In genomic region chr14:79280400-79280670, GRCh38 we compare ENCODE assay signal across 11 cellular contexts.
DNase-seq lines count a peak whose midpoint lies in the region; ATAC-seq, FAIRE-seq and TF ChIP-seq lines count a peak whose summit lies in the region.
"Had no signal": no experiment of that assay in that cellular context is flagged by ENCODE, and none has a peak within 500 bp of the region (broad histone marks: within the 10 kb centered on the region; RNA-seq: fewer than 3 reads in every experiment).

No MANE protein-coding gene starts in this region.

- H3K4me3 ChIP-seq in A549 (peak overlapping the region; percentile 59), fibroblast of villous mesenchyme (ENCODE audit: low read depth, low read length) (peak overlapping the region; percentile 64), ovary (peak overlapping the region; percentile 46)
- H3K4me3 ChIP-seq: BLaER1 treated with 17β-estradiol and CSF1 and Interleukin-3, amounts not matched to agents 10 nM and 100 nM had no signal

- DNase-seq in A549 (ENCODE audit: low read depth in 1 of 2, low spot score in 1 of 2) (no peak), fibroblast of villous mesenchyme (ENCODE audit: low read depth) (no peak), ovary (no peak)
- no peak for DNase-seq in activated CD8-positive, alpha-beta T cell treated with anti-CD3 and anti-CD28 coated beads for 36 hours
- DNase-seq in activated naive CD4-positive, alpha-beta T cell (lab: John Stamatoyannopoulos, UW): no peak
- DNase-seq in effector CD4-positive, alpha-beta T cell: no peak
- no peak for DNase-seq in naive thymus-derived CD8-positive, alpha-beta T cell

- H3K27me3 Mint-ChIP-seq in activated CD8-positive, alpha-beta T cell treated with anti-CD3 and anti-CD28 coated beads for 36 hours: peaks cover 37% of the 10 kb centered on the region
- peaks cover 43 to 97% (median 52%) of the 10 kb centered on the region in 5 donors for H3K27me3 Mint-ChIP-seq in naive thymus-derived CD8-positive, alpha-beta T cell

- intact Hi-C loops in ovary (cut with DNase I): no loop called here
- intact Hi-C loops in activated CD8-positive, alpha-beta T cell treated with anti-CD3 and anti-CD28 coated beads for 36 hours (cut with micrococcal nuclease): no loop called here

- no peaks in the 10 kb centered on the region for H3K36me3 ChIP-seq in ovary
- H3K36me3 ChIP-seq: BLaER1 treated with 17β-estradiol and CSF1 and Interleukin-3, amounts not matched to agents 10 nM and 100 nM; SJSA1 had no signal

- no peak overlapping the region for H3K27ac ChIP-seq in A549
- H3K27ac ChIP-seq in VCaP: peak overlapping the region; percentile 82; the same call in 1 of the 2 replicates
- no peak overlapping the region for H3K27ac ChIP-seq in ovary
- H3K27ac ChIP-seq: BLaER1 treated with 17β-estradiol and CSF1 and Interleukin-3, amounts not matched to agents 10 nM and 100 nM; GM23248; SJSA1 had no signal

- TF ChIP-seq RAD21 in A549 (conservative IDR thresholded peaks at IDR 0.05 in 1 of 2, IDR thresholded peaks at IDR 0.05 in 1 of 2): no peak

- H3K36me3 Mint-ChIP-seq in activated CD8-positive, alpha-beta T cell treated with anti-CD3 and anti-CD28 coated beads for 36 hours (ENCODE audit: low read depth): no peaks in the 10 kb centered on the region
- H3K36me3 Mint-ChIP-seq in naive thymus-derived CD8-positive, alpha-beta T cell: peaks cover 0 to 6% (median 0%) of the 10 kb centered on the region in 3 donors

- CTCF ChIA-PET in A549 (lab: Yijun Ruan, JAX): interaction anchor here (0.5 kb wide), 1 partner anchor 67 kb away, joined by 3 read pairs; no protein-coding TSS in a partner anchor
- CTCF ChIA-PET in activated CD8-positive, alpha-beta T cell treated with anti-CD3 and anti-CD28 coated beads for 36 hours (lab: Charles Lee): no interaction called here

- POLR2A ChIA-PET in A549 (lab: Yijun Ruan, JAX): no interaction called here
- POLR2A ChIA-PET in activated CD8-positive, alpha-beta T cell treated with anti-CD3 and anti-CD28 coated beads for 36 hours (lab: Charles Lee): no interaction called here
- POLR2A ChIA-PET in naive thymus-derived CD8-positive, alpha-beta T cell (lab: Charles Lee): no interaction called here

- H3K27ac Mint-ChIP-seq in activated CD8-positive, alpha-beta T cell treated with anti-CD3 and anti-CD28 coated beads for 36 hours: no peak overlapping the region
- no peak overlapping the region for H3K27ac Mint-ChIP-seq in naive thymus-derived CD8-positive, alpha-beta T cell

- H3K9me3 Mint-ChIP-seq in activated CD8-positive, alpha-beta T cell treated with anti-CD3 and anti-CD28 coated beads for 36 hours: peaks cover 1% of the 10 kb centered on the region
- peaks cover 0 to 21% (median 2%) of the 10 kb centered on the region in 9 donors for H3K9me3 Mint-ChIP-seq in naive thymus-derived CD8-positive, alpha-beta T cell

- WGBS in A549 (ENCODE audit: missing lambda C conversion rate): 27% methylated on average over 8 of the region's 8 CpGs
- 4 to 10% (median 5%) methylated on average over 8 of the region's 8 CpGs for WGBS in ovary, 3 donors

- H3K9me3 ChIP-seq in A549 (no peaks in the 10 kb centered on the region), ovary (no peaks in the 10 kb centered on the region)
- H3K9me3 ChIP-seq: SJSA1 had no signal

- H3K4me3 Mint-ChIP-seq in activated CD8-positive, alpha-beta T cell treated with anti-CD3 and anti-CD28 coated beads for 36 hours: no peak overlapping the region
- no peak overlapping the region for H3K4me3 Mint-ChIP-seq in naive thymus-derived CD8-positive, alpha-beta T cell

- TF ChIP-seq CTCF in A549 (IDR thresholded peaks at IDR 0.05) (no peak), VCaP (conservative IDR thresholded peaks at IDR 0.05) (no peak), fibroblast of villous mesenchyme (IDR thresholded peaks at IDR 0.05; ENCODE audit: insufficient read depth, low read depth, low read length) (no peak), ovary (IDR thresholded peaks at IDR 0.05) (no peak)
- TF ChIP-seq CTCF in activated CD8-positive, alpha-beta T cell treated with anti-CD3 and anti-CD28 coated beads for 36 hours (IDR thresholded peaks at IDR 0.05): no peak

- TF ChIP-seq EP300 in A549 (IDR thresholded peaks at IDR 0.05) (no peak), ovary (IDR thresholded peaks at IDR 0.05) (no peak)

- H3K4me1 Mint-ChIP-seq in activated CD8-positive, alpha-beta T cell treated with anti-CD3 and anti-CD28 coated beads for 36 hours (ENCODE audit: low read depth): no peaks in the 10 kb centered on the region
- peaks cover 0 to 12% (median 2%) of the 10 kb centered on the region in 4 donors for H3K4me1 Mint-ChIP-seq in naive thymus-derived CD8-positive, alpha-beta T cell

- FAIRE-seq in A549 (lab: Jason Lieb, UNC): no peak

- TF ChIP-seq POLR2A in A549 (IDR thresholded peaks at IDR 0.05; ENCODE audit: low read length) (no peak), ovary (IDR thresholded peaks at IDR 0.05) (no peak)

- no peaks in the 10 kb centered on the region for H3K27me3 ChIP-seq in ovary
- H3K27me3 ChIP-seq: BLaER1 treated with 17β-estradiol and CSF1 and Interleukin-3, amounts not matched to agents 10 nM and 100 nM; SJSA1 had no signal

- peak overlapping the region; percentile 99 for H3K4me2 ChIP-seq in A549
- H3K4me2 ChIP-seq: BLaER1 treated with 17β-estradiol and CSF1 and Interleukin-3, amounts not matched to agents 10 nM and 100 nM had no signal

- no peak for ATAC-seq in A549
- ATAC-seq in activated CD8-positive, alpha-beta T cell treated with anti-CD3 and anti-CD28 coated beads for 36 hours: no peak
- no peak for ATAC-seq in naive thymus-derived CD8-positive, alpha-beta T cell

- H3K4me1 ChIP-seq in A549: peaks cover 6% of the 10 kb centered on the region; the same call in 2 of the 3 replicates
- H3K4me1 ChIP-seq in ovary (ENCODE audit: insufficient read depth): peaks cover 2% of the 10 kb centered on the region
- H3K4me1 ChIP-seq: BLaER1 treated with 17β-estradiol and CSF1 and Interleukin-3, amounts not matched to agents 10 nM and 100 nM had no signal

TF ChIP-seq in A549, 52 proteins besides CTCF, POLR2A, EP300 and RAD21:
- TF ChIP-seq CHD4 (IDR thresholded peaks at IDR 0.05; ENCODE audit: borderline replicate concordance) (no peak), PBX3 (IDR thresholded peaks at IDR 0.05) (no peak), ZFP36 (IDR thresholded peaks at IDR 0.05; ENCODE audit: borderline replicate concordance, partially characterized antibody) (no peak), CEBPB (IDR thresholded peaks at IDR 0.05) (no peak), TP53 (CRISPR knock-in tag; IDR thresholded peaks at IDR 0.05) (no peak), FOSL2 (IDR thresholded peaks at IDR 0.05) (no peak), FOSL2 (CRISPR knock-in tag; IDR thresholded peaks at IDR 0.05) (no peak), GATA3 (IDR thresholded peaks at IDR 0.05; ENCODE audit: borderline replicate concordance) (no peak), PHF8 (IDR thresholded peaks at IDR 0.05; ENCODE audit: borderline replicate concordance, low read depth) (no peak), CBX2 (IDR thresholded peaks at IDR 0.05; ENCODE audit: borderline replicate concordance, low read depth) (no peak), HMGXB4 (CRISPR knock-in tag; IDR thresholded peaks at IDR 0.05; ENCODE audit: borderline replicate concordance) (no peak), ATOH8 (CRISPR knock-in tag; IDR thresholded peaks at IDR 0.05; ENCODE audit: low read depth) (no peak), HOXA7 (CRISPR knock-in tag; IDR thresholded peaks at IDR 0.05) (no peak), ESRRA (IDR thresholded peaks at IDR 0.05; ENCODE audit: borderline replicate concordance, low read length) (no peak), FOXS1 (CRISPR knock-in tag; IDR thresholded peaks at IDR 0.05) (no peak), SREBF2 (IDR thresholded peaks at IDR 0.05) (no peak), TFCP2L1 (CRISPR knock-in tag; IDR thresholded peaks at IDR 0.05) (no peak), HEYL (CRISPR knock-in tag; IDR thresholded peaks at IDR 0.05) (no peak), RARB (CRISPR knock-in tag; IDR thresholded peaks at IDR 0.05) (no peak)
